ENCODE assay signal across 16 cellular contexts in genomic region chr4:119550857-119551532, GRCh38.
DNase-seq lines count a peak whose midpoint lies in the region; ATAC-seq and TF ChIP-seq lines count a peak whose summit lies in the region.
"Had no signal": no experiment of that assay in that cellular context is flagged by ENCODE, and none has a peak within 500 bp of the region (broad histone marks: within the 10 kb centered on the region; RNA-seq: fewer than 3 reads in every experiment).

No MANE protein-coding gene starts in this region.

- H3K79me2 ChIP-seq in smooth muscle cell (ENCODE audit: low read depth), result no peaks in the 10 kb centered on the region

- H4K20me1 ChIP-seq in smooth muscle cell (ENCODE audit: low read depth), result no peaks in the 10 kb centered on the region

- no peaks in the 10 kb centered on the region for H3F3A ChIP-seq in smooth muscle cell (ENCODE audit: low read depth)

- H2AFZ ChIP-seq in smooth muscle cell (ENCODE audit: low read depth), result no peak overlapping the region

- no peaks in the 10 kb centered on the region for H3K36me3 ChIP-seq in thoracic aorta
- no peaks in the 10 kb centered on the region for H3K36me3 ChIP-seq in smooth muscle cell (ENCODE audit: low read depth)

- H3K4me3 ChIP-seq in thoracic aorta (no peak overlapping the region), smooth muscle cell (no peak overlapping the region)
- H3K4me3 ChIP-seq: skin epidermis had no signal

- WGBS in smooth muscle cell (ENCODE audit: low lambda C conversion rate), result 89% methylated on average over 2 of the region's 2 CpGs

- peaks cover 25 to 33% of the 10 kb centered on the region in 2 donors for H3K4me1 ChIP-seq in thoracic aorta (ENCODE audit: control insufficient read depth in 1 of 2, low read depth in 2 of 2)
- peaks cover 21% of the 10 kb centered on the region for H3K4me1 ChIP-seq in smooth muscle cell (ENCODE audit: low read depth)

- H3K27ac ChIP-seq in thoracic aorta, result peak overlapping the region; percentile 53 to 82
- no peak overlapping the region for H3K27ac ChIP-seq in smooth muscle cell (ENCODE audit: low read depth)
- H3K27ac ChIP-seq: skin epidermis had no signal

- H3K27me3 ChIP-seq in thoracic aorta (replicated peaks; ENCODE audit: insufficient read depth) (no peaks in the 10 kb centered on the region), smooth muscle cell (ENCODE audit: low read depth) (no peaks in the 10 kb centered on the region)

- TF ChIP-seq CTCF in thoracic aorta (IDR thresholded peaks at IDR 0.05) (no peak), smooth muscle cell (IDR thresholded peaks at IDR 0.05; ENCODE audit: borderline replicate concordance, insufficient read depth, poor library complexity, severe bottlenecking) (no peak)

- ATAC-seq in thoracic aorta (ENCODE audit: insufficient number of reproducible peaks, low FRiP score, low read depth) (peak; percentile 67), GM18873 (IDR thresholded peaks at IDR 0.05; ENCODE audit: low FRiP score, unreplicated experiment) (no peak)
- ATAC-seq: activated CD4-positive, alpha-beta T cell treated with anti-CD3 and anti-CD28 coated beads for 36 hours; natural killer cell; PC-3 had no signal

- DNase-seq in HT1080 (ENCODE audit: low read depth), result peak; percentile 41
- peak; percentile 8 for DNase-seq in brain pericyte (ENCODE audit: low read depth, low spot score)
- peak; percentile 11 for DNase-seq in hepatic stellate cell (ENCODE audit: low spot score)
- DNase-seq in thoracic aorta (ENCODE audit: low spot score), result no peak
- no peak for DNase-seq in smooth muscle cell (lab: John Stamatoyannopoulos, UW; ENCODE audit: unreplicated experiment)
- DNase-seq in NCI-H2196 treated with DMSO at 0.1 percent for 48 hours (lab: John Stamatoyannopoulos, UW; ENCODE audit: unreplicated experiment), result no peak
- DNase-seq: activated CD4-positive, alpha-beta T cell treated with anti-CD3 and anti-CD28 coated beads for 36 hours; activated T-cell treated with anti-CD3 and anti-CD28 coated beads for 4 hours; CD4-positive, alpha-beta T cell; effector CD8-positive, alpha-beta T cell; natural killer cell; NCI-H1105; NCI-H446; PC-3 had no signal

- no peak overlapping the region for H3K9ac ChIP-seq in smooth muscle cell (ENCODE audit: low read depth)

- H3K4me2 ChIP-seq in smooth muscle cell, result no peak overlapping the region

- H3K9me3 ChIP-seq in thoracic aorta, result no peaks in the 10 kb centered on the region
- H3K9me3 ChIP-seq in smooth muscle cell (replicated peaks; ENCODE audit: low read depth), result no peaks in the 10 kb centered on the region

Comparison
In these comparisons a context has a peak if more than half of its experiments do, and no peak if none do; other contexts are left out.
1. DNase-seq: peak in HT1080 (single experiment), brain pericyte (single experiment) and hepatic stellate cell (single experiment); none in thoracic aorta (single experiment), smooth muscle cell (single experiment) and NCI-H2196 treated with DMSO at 0.1 percent for 48 hours (single experiment).